21 cellular contexts compared by ENCODE assay signal in the genomic region with DNA sequence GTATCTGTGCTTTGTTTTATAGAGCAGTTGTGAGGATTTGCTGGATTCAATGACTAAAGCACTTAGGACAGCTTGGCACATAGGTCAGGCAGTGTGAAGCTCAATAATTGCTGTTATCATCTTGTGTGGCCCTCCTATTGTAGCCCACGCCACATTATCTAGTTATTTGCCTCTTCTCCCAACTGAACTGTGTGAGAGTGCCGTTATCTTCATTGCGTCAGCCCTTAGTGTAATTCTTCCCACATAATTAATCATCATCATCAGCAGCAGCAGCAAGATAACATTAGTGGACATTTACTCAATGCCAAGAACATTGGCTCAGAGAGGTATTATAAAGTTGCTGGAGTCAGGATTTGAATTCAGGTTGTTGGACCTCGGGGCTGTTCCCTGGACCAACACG.
DNase-seq lines count a peak whose midpoint lies in the region; ATAC-seq and TF ChIP-seq lines count a peak whose summit lies in the region.
"Had no signal": no experiment of that assay in that cellular context is flagged by ENCODE, and none has a peak within 500 bp of the region (broad histone marks: within the 10 kb centered on the region; RNA-seq: fewer than 3 reads in every experiment).

No MANE protein-coding gene starts in this region.

- ATAC-seq in right cardiac atrium = peak; percentile 88 to 90
- ATAC-seq in GM21515 (IDR thresholded peaks at IDR 0.05; ENCODE audit: unreplicated experiment) = no peak
- ATAC-seq in HG02678 (IDR thresholded peaks at IDR 0.05; ENCODE audit: unreplicated experiment) = no peak
- ATAC-seq: HCT116 had no signal

- intact Hi-C loops in right cardiac atrium (cut with DNase I) = loop anchor here in 1 of 4 donors (10.0 kb wide), 2 partner anchors 232 to 432 kb away; no protein-coding TSS in a partner anchor

- no peak overlapping the region for H3K4me3 ChIP-seq in right cardiac atrium (ENCODE audit: low read length)
- H3K4me3 ChIP-seq: BLaER1 treated with 17β-estradiol and CSF1 and Interleukin-3, amounts not matched to agents 10 nM and 100 nM had no signal

- 25% methylated on average over 5 of the region's 5 CpGs for WGBS in right cardiac atrium

- no peak for TF ChIP-seq POLR2A in erythroblast (IDR thresholded peaks at IDR 0.05; ENCODE audit: low read length)

- peaks cover 15% of the 10 kb centered on the region for H3K4me1 ChIP-seq in right cardiac atrium (ENCODE audit: control insufficient read depth, insufficient read depth, low read length)

- H3K27me3 ChIP-seq in right cardiac atrium (ENCODE audit: control insufficient read depth, insufficient read depth) = no peaks in the 10 kb centered on the region
- H3K27me3 ChIP-seq: BLaER1 treated with 17β-estradiol and CSF1 and Interleukin-3, amounts not matched to agents 10 nM and 100 nM had no signal

- peak overlapping the region; percentile 30 for H3K27ac ChIP-seq in right cardiac atrium (ENCODE audit: low read length)
- H3K27ac ChIP-seq: 22Rv1; BLaER1 treated with 17β-estradiol and CSF1 and Interleukin-3, amounts not matched to agents 10 nM and 100 nM had no signal

- DNase-seq in NCI-H748 (lab: John Stamatoyannopoulos, UW; ENCODE audit: unreplicated experiment) (peak; percentile 24), NCI-H748 treated with DMSO at 0.1 percent for 48 hours (lab: John Stamatoyannopoulos, UW) (no peak), NCI-H146 (lab: John Stamatoyannopoulos, UW) (peak; percentile 38), erythroblast (lab: John Stamatoyannopoulos, UW) (peak; percentile 5 to 53), right cardiac atrium (no peak)
- DNase-seq in stimulated activated CD4-positive, alpha-beta T cell treated with anti-CD3 and anti-CD28 coated beads, Interleukin-12 subunit alpha, Interleukin-12 subunit beta, amount 100 ng/mL, for 4 hours = no peak
- DNase-seq: Calu3; CD4-positive, alpha-beta memory T cell; DMS153; Karpas-422; NCI-H1048; NCI-H1436; NCI-H2029; NCI-H2227 treated with DMSO at 0.1 percent for 48 hours; NCI-H510A treated with DMSO at 0.1 percent for 48 hours; SHP77 had no signal

- no peaks in the 10 kb centered on the region for H3K9me3 ChIP-seq in right cardiac atrium (ENCODE audit: control insufficient read depth, low read length)
- H3K9me3 ChIP-seq: BLaER1 treated with 17β-estradiol and CSF1 and Interleukin-3, amounts not matched to agents 10 nM and 100 nM had no signal

Comparison
In these comparisons a context has a peak if more than half of its experiments do, and no peak if none do; other contexts are left out.
1. DNase-seq: peak in NCI-H748 (single experiment), NCI-H146 (single experiment) and erythroblast (2 of 2); none in NCI-H748 treated with DMSO at 0.1 percent for 48 hours (single experiment), right cardiac atrium (0 of 3) and stimulated activated CD4-positive, alpha-beta T cell treated with anti-CD3 and anti-CD28 coated beads, Interleukin-12 subunit alpha, Interleukin-12 subunit beta, amount 100 ng/mL, for 4 hours (single experiment).
2. ATAC-seq: peak in right cardiac atrium (2 of 2); none in GM21515 (single experiment) and HG02678 (single experiment).